8 cellular contexts compared by ENCODE assay signal in the genomic region with DNA sequence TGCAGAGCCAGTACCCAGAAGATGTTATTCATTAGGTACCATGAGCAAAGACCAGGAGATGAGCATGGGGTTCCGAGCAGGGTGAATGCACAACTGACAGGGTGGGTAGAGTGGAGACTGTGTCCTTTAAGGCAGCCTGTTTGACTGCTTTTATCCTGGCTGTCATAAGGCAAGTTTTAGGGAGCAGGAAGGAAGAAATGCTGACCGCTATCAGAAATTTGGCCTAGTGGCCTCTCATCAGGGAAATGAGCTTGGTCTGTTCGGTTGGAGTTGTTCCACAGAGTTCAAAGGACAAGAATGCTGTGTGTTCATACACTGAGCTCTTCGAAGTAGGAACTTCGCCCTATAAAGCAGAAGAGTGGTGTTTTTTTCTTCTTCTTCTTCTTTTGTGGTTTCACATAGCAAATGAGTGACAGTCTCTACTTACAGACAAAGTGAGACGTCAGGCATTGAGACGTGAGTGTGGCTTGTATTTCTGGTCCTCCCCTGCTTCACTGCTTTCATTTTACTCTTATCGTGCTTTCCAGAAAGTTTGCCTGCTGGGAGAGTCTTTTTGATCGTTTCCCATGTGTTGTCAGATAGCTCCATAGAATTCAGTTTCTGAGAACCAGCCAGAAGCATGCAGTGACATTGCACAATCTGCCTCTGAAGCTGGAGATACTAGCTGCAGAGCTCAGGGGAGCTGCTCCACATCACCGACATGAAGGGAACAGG. TPM values are rescaled to one million over a fixed set of nuclear protein-coding genes. Genes with fewer than 3 reads are reported as not detected.
DNase-seq lines count a peak whose midpoint lies in the region; ATAC-seq, FAIRE-seq and TF ChIP-seq lines count a peak whose summit lies in the region.

A gene with protein sequence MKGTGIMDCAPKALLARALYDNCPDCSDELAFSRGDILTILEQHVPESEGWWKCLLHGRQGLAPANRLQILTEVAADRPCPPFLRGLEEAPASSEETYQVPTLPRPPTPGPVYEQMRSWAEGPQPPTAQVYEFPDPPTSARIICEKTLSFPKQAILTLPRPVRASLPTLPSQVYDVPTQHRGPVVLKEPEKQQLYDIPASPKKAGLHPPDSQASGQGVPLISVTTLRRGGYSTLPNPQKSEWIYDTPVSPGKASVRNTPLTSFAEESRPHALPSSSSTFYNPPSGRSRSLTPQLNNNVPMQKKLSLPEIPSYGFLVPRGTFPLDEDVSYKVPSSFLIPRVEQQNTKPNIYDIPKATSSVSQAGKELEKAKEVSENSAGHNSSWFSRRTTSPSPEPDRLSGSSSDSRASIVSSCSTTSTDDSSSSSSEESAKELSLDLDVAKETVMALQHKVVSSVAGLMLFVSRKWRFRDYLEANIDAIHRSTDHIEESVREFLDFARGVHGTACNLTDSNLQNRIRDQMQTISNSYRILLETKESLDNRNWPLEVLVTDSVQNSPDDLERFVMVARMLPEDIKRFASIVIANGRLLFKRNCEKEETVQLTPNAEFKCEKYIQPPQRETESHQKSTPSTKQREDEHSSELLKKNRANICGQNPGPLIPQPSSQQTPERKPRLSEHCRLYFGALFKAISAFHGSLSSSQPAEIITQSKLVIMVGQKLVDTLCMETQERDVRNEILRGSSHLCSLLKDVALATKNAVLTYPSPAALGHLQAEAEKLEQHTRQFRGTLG (plus strand): TSS at position 502 of the 714 bp plus-strand sequence. CDS start 199 bp downstream, at position 701.

- H3K4me1 Mint-ChIP-seq in activated B cell treated with CpG ODN at 0.5 μM for 24 hours (peaks cover 19% of the 10 kb centered on the region), MCF 10A (ENCODE audit: insufficient read depth, unreplicated experiment) (no peaks in the 10 kb centered on the region)

- H3K27ac Mint-ChIP-seq in activated B cell treated with CpG ODN at 0.5 μM for 24 hours (peak within 1 kb of the TSS; percentile 42), MCF 10A (ENCODE audit: low read depth, unreplicated experiment) (no peak within 1 kb of the TSS)

- TF ChIP-seq POLR2A in H54 (IDR thresholded peaks at IDR 0.05; ENCODE audit: low read depth, low read length) = no peak

- CTCF ChIA-PET in GM10248 (lab: Yijun Ruan, JAX) = interaction anchor here (1.1 to 4.7 kb wide), 9 partner anchors 10 to 31 kb away, joined by 3 to 20 read pairs (median 3); no protein-coding TSS in a partner anchor
- CTCF ChIA-PET in activated B cell treated with CpG ODN at 0.5 μM for 24 hours (lab: Charles Lee) = interaction anchor here (1.3 kb wide), 1 partner anchor 14 kb away, joined by 3 read pairs; no protein-coding TSS in a partner anchor
- CTCF ChIA-PET in MCF 10A (lab: Yijun Ruan, JAX) = interaction anchor here (1.2 to 1.4 kb wide), 4 partner anchors 11 to 165 kb away, joined by 3 to 5 read pairs (median 4); a partner anchor contains a TSS

- no peak for FAIRE-seq in H54 (lab: Jason Lieb, UNC)

- peak within 1 kb of the TSS; percentile 68 for H3K4me3 Mint-ChIP-seq in activated B cell treated with CpG ODN at 0.5 μM for 24 hours
- no peak within 1 kb of the TSS for H3K4me3 Mint-ChIP-seq in MCF 10A (ENCODE audit: unreplicated experiment)

- H3K9me3 Mint-ChIP-seq in activated B cell treated with CpG ODN at 0.5 μM for 24 hours (no peaks in the 10 kb centered on the region), MCF 10A (ENCODE audit: unreplicated experiment) (no peaks in the 10 kb centered on the region)

- peaks cover 25% of the 10 kb centered on the region for H3K36me3 Mint-ChIP-seq in activated B cell treated with CpG ODN at 0.5 μM for 24 hours (ENCODE audit: low read depth)
- peaks cover 69% of the 10 kb centered on the region for H3K36me3 Mint-ChIP-seq in MCF 10A (ENCODE audit: insufficient read depth, unreplicated experiment)

- peak within 1 kb of the TSS in 19 of 21 experiments; percentile 18 to 85 (median 63) for H3K27ac ChIP-seq in skin epidermis

- TF ChIP-seq CTCF in GM10248 (IDR thresholded peaks at IDR 0.05; ENCODE audit: control extremely low read depth, extremely low read depth, low read depth, missing control alignments) (no peak), activated B cell treated with CpG ODN at 0.5 μM for 24 hours (IDR thresholded peaks at IDR 0.05) (no peak), MCF 10A (IDR thresholded peaks at IDR 0.05; ENCODE audit: unreplicated experiment) (no peak)

- BruUV-seq in MCF 10A (replicated peaks; lab: Mats Ljungman, UMichigan) = no TSS peak

- H3K27me3 Mint-ChIP-seq in activated B cell treated with CpG ODN at 0.5 μM for 24 hours (no peaks in the 10 kb centered on the region), MCF 10A (ENCODE audit: insufficient read depth, unreplicated experiment) (no peaks in the 10 kb centered on the region)

- H3K4me3 ChIP-seq in skin epidermis = peak within 1 kb of the TSS in 6 of 7 experiments; percentile 6 to 29 (median 15)

- POLR2A ChIA-PET in GM10248 (lab: Yijun Ruan, JAX) (interaction anchor here (1.5 kb wide), 1 partner anchor 16 kb away, joined by 5 read pairs; no protein-coding TSS in a partner anchor), activated B cell treated with CpG ODN at 0.5 μM for 24 hours (lab: Charles Lee) (interaction anchor here (0.7 to 1.3 kb wide), 3 partner anchors 14 to 54 kb away, joined by 4 to 7 read pairs (median 4); a partner anchor contains a TSS), MCF 10A (lab: Yijun Ruan, JAX) (interaction anchor here (0.9 to 1.1 kb wide), 3 partner anchors 12 to 20 kb away, joined by 3 to 5 read pairs (median 3); a partner anchor contains a TSS)

- ATAC-seq in HG02840 (IDR thresholded peaks at IDR 0.05; ENCODE audit: low FRiP score, unreplicated experiment) (peak; percentile 59), activated B cell treated with CpG ODN at 0.5 μM for 24 hours (ENCODE audit: low read depth) (peak; percentile 82), HG03378 (IDR thresholded peaks at IDR 0.05; ENCODE audit: unreplicated experiment) (no peak)

- DNase-seq in GM10248 (ENCODE audit: extremely low spot score) = peak; percentile 41
- DNase-seq in activated B cell treated with CpG ODN at 0.5 μM for 24 hours = no peak
- DNase-seq in globus pallidus (ENCODE audit: low spot score) = peak; percentile 41
- no peak for DNase-seq in H54 (ENCODE audit: insufficient read length, low spot score)
- no peak for DNase-seq in MCF 10A (ENCODE audit: unreplicated experiment)

- intact Hi-C loops in activated B cell treated with CpG ODN at 0.5 μM for 24 hours (cut with micrococcal nuclease) (no loop called here), MCF 10A (cut with micrococcal nuclease) (no loop called here)

RNA-seq across cellular contexts. Expression of the gene that starts here (rescaled TPM):
- total RNA-seq in activated B cell treated with CpG ODN at 0.5 μM for 24 hours (0.29 and 0.51 TPM in 2 replicates), MCF 10A (2022) (not detected in 2 replicates)

Comparison
In these comparisons a context has a peak if more than half of its experiments do, and no peak if none do; other contexts are left out.
1. Peak in ATAC-seq in activated B cell treated with CpG ODN at 0.5 μM for 24 hours; RNA of the gene not detected or under 1 TPM.
2. DNase-seq: peak in GM10248 (single experiment) and globus pallidus (single experiment); none in activated B cell treated with CpG ODN at 0.5 μM for 24 hours (single experiment), H54 (single experiment) and MCF 10A (single experiment).